ENCODE assay signal across 17 cellular contexts in genomic region chr5:1507961-1508678, GRCh38. TPM values are rescaled to one million over a fixed set of nuclear protein-coding genes. Genes with fewer than 3 reads are reported as not detected.
DNase-seq lines count a peak whose midpoint lies in the region; ATAC-seq, FAIRE-seq and TF ChIP-seq lines count a peak whose summit lies in the region.
"Had no signal": no experiment of that assay in that cellular context is flagged by ENCODE, and none has a peak within 500 bp of the region (broad histone marks: within the 10 kb centered on the region; RNA-seq: fewer than 3 reads in every experiment).

No MANE protein-coding gene starts in this region.

- peak; percentile 1 for DNase-seq in activated gamma-delta T cell treated with Interleukin-2 at 50 U/mL for 16 hours
- DNase-seq in activated gamma-delta T cell (lab: John Stamatoyannopoulos, UW) = no peak
- DNase-seq in mucosa of descending colon = peak in 2 of 3 donors; percentile 16 to 31
- peak; percentile 3 for DNase-seq in transverse colon
- no peak for DNase-seq in urothelium cell line (ENCODE audit: low spot score)
- DNase-seq in RKO (ENCODE audit: low spot score) = no peak
- no peak for DNase-seq in foreskin fibroblast
- DNase-seq: activated CD4-positive, alpha-beta memory T cell treated with anti-CD3 and anti-CD28 coated beads, Interleukin-2, amount 10 ng/mL, durations not matched to agents 7 days and 5 days; mammary epithelial cell; NCI-H1105 treated with DMSO at 0.1 percent for 48 hours; small intestine; T1000 had no signal

- H3K36me3 ChIP-seq in mucosa of descending colon (ENCODE audit: low read depth) (no peaks in the 10 kb centered on the region), transverse colon (no peaks in the 10 kb centered on the region)

- WGBS in transverse colon (ENCODE audit: low coverage in 1 of 2), 2 donors = 90% methylated on average over 23 of the region's 23 CpGs; no CpG with 5 or more reads in 1 of the 2 donors

- peak overlapping the region; percentile 23 for H3K27ac Mint-ChIP-seq in dendritic cell treated with granulocyte-macrophage colony-stimulating factor and Interleukin-4, amounts not matched to agents 40 ng/mL and 50 ng/mL, for 4 days
- H3K27ac Mint-ChIP-seq: activated CD4-positive, alpha-beta memory T cell treated with anti-CD3 and anti-CD28 coated beads, Interleukin-2, amount 10 ng/mL, durations not matched to agents 7 days and 5 days; activated T-helper 1 cell treated with anti-CD3 and anti-CD28 coated beads, Interleukin-12 subunit alpha, Interleukin-12 subunit beta, Interleukin-2, Interleukin-4 antibody, amounts not matched to agents 30 ng/mL and 10 ng/mL and 1 ng/mL, durations not matched to agents 14 hours and 24 hours and 36 hours; CD8-positive, alpha-beta T cell had no signal

- in situ Hi-C loops in transverse colon (cut with MboI; ENCODE audit: low pct_ligation_motif_present in 1 of 4, low pct_unique_long_range_greater_than_20kb in 1 of 4, low sequenced_read_pairs in 3 of 4) = no loop called here

- no peak for ATAC-seq in mucosa of descending colon
- ATAC-seq: CD8-positive, alpha-beta T cell; HCT116 had no signal

- no peak for TF ChIP-seq EP300 in transverse colon (IDR thresholded peaks at IDR 0.05; ENCODE audit: low read depth)

- no peaks in the 10 kb centered on the region for H3K9me3 Mint-ChIP-seq in dendritic cell treated with granulocyte-macrophage colony-stimulating factor and Interleukin-4, amounts not matched to agents 40 ng/mL and 50 ng/mL, for 4 days
- H3K9me3 Mint-ChIP-seq: activated CD4-positive, alpha-beta memory T cell treated with anti-CD3 and anti-CD28 coated beads, Interleukin-2, amount 10 ng/mL, durations not matched to agents 7 days and 5 days; activated T-helper 1 cell treated with anti-CD3 and anti-CD28 coated beads, Interleukin-12 subunit alpha, Interleukin-12 subunit beta, Interleukin-2, Interleukin-4 antibody, amounts not matched to agents 30 ng/mL and 10 ng/mL and 1 ng/mL, durations not matched to agents 14 hours and 24 hours and 36 hours; CD8-positive, alpha-beta T cell had no signal

- TF ChIP-seq CTCF in mucosa of descending colon (IDR thresholded peaks at IDR 0.05) = no peak
- TF ChIP-seq CTCF in transverse colon (IDR thresholded peaks at IDR 0.05) = no peak
- TF ChIP-seq CTCF in foreskin fibroblast (IDR thresholded peaks at IDR 0.05; ENCODE audit: low read depth, low read length) = no peak

- H3K4me1 Mint-ChIP-seq in dendritic cell treated with granulocyte-macrophage colony-stimulating factor and Interleukin-4, amounts not matched to agents 40 ng/mL and 50 ng/mL, for 4 days (ENCODE audit: low read depth) = peaks cover 70% of the 10 kb centered on the region

- peaks cover 68% of the 10 kb centered on the region for H3K36me3 Mint-ChIP-seq in dendritic cell treated with granulocyte-macrophage colony-stimulating factor and Interleukin-4, amounts not matched to agents 40 ng/mL and 50 ng/mL, for 4 days (ENCODE audit: low read depth)

- no peak overlapping the region for H3K4me3 Mint-ChIP-seq in dendritic cell treated with granulocyte-macrophage colony-stimulating factor and Interleukin-4, amounts not matched to agents 40 ng/mL and 50 ng/mL, for 4 days
- H3K4me3 Mint-ChIP-seq: activated CD4-positive, alpha-beta memory T cell treated with anti-CD3 and anti-CD28 coated beads, Interleukin-2, amount 10 ng/mL, durations not matched to agents 7 days and 5 days; activated T-helper 1 cell treated with anti-CD3 and anti-CD28 coated beads, Interleukin-12 subunit alpha, Interleukin-12 subunit beta, Interleukin-2, Interleukin-4 antibody, amounts not matched to agents 30 ng/mL and 10 ng/mL and 1 ng/mL, durations not matched to agents 14 hours and 24 hours and 36 hours; CD8-positive, alpha-beta T cell had no signal

- no peaks in the 10 kb centered on the region for H3K4me1 ChIP-seq in mucosa of descending colon (ENCODE audit: low read depth)
- peaks cover 0 to 5% (median 0%) of the 10 kb centered on the region in 4 donors for H3K4me1 ChIP-seq in transverse colon

- no peaks in the 10 kb centered on the region for H3K27me3 Mint-ChIP-seq in dendritic cell treated with granulocyte-macrophage colony-stimulating factor and Interleukin-4, amounts not matched to agents 40 ng/mL and 50 ng/mL, for 4 days
- H3K27me3 Mint-ChIP-seq: activated CD4-positive, alpha-beta memory T cell treated with anti-CD3 and anti-CD28 coated beads, Interleukin-2, amount 10 ng/mL, durations not matched to agents 7 days and 5 days had no signal

- FAIRE-seq in urothelium cell line (lab: Jason Lieb, UNC) = no peak
- FAIRE-seq: A204.1, small intestine had no signal

- intact Hi-C loops in dendritic cell treated with granulocyte-macrophage colony-stimulating factor and Interleukin-4, amounts not matched to agents 40 ng/mL and 50 ng/mL, for 4 days (cut with micrococcal nuclease) = loop anchor here (2.0 to 10.0 kb wide), 2 partner anchors 15 to 87 kb away; partner anchors contain the start of gene LPCAT1
- intact Hi-C loops in mucosa of descending colon (cut with DNase I, micrococcal nuclease) = no loop called here
- intact Hi-C loops in transverse colon (cut with DNase I; ENCODE audit: low total_unique reads) = no loop called here

- no peaks in the 10 kb centered on the region for H3K27me3 ChIP-seq in transverse colon

- H3K27ac ChIP-seq in transverse colon = no peak overlapping the region

- H3K4me3 ChIP-seq in mucosa of descending colon = no peak overlapping the region
- no peak overlapping the region for H3K4me3 ChIP-seq in transverse colon
- H3K4me3 ChIP-seq in foreskin fibroblast (ENCODE audit: low read depth in 1 of 2, low read length in 2 of 2) = no peak overlapping the region

- no peaks in the 10 kb centered on the region for H3K9me3 ChIP-seq in mucosa of descending colon
- no peaks in the 10 kb centered on the region for H3K9me3 ChIP-seq in transverse colon

- no peak for TF ChIP-seq POLR2A in transverse colon (IDR thresholded peaks at IDR 0.05)

RNA-seq across cellular contexts. Expression of gene LPCAT1, which starts 15.6 kb away (rescaled TPM):
- total RNA-seq in mucosa of descending colon (10 to 100 TPM in 2 of 3 donors, 1 to 10 TPM in 1; 6.7 to 27.2 (median 26.0) TPM), transverse colon (10 to 100 TPM in 3 of 4 donors, 1 to 10 TPM in 1; 10.0 to 50.5 (median 21.0) TPM)

Comparison
In these comparisons a context has a peak if more than half of its experiments do, and no peak if none do; other contexts are left out.
1. DNase-seq: peak in activated gamma-delta T cell treated with Interleukin-2 at 50 U/mL for 16 hours (single experiment), mucosa of descending colon (2 of 3) and transverse colon (single experiment); none in activated gamma-delta T cell (single experiment), urothelium cell line (single experiment), RKO (single experiment) and foreskin fibroblast (0 of 2).